In genomic region chr15:60713096-60714084, GRCh38 we compare ENCODE assay signal across 16 cellular contexts.
DNase-seq lines count a peak whose midpoint lies in the region; ATAC-seq, FAIRE-seq and TF ChIP-seq lines count a peak whose summit lies in the region.
"Had no signal": no experiment of that assay in that cellular context is flagged by ENCODE, and none has a peak within 500 bp of the region (broad histone marks: within the 10 kb centered on the region; RNA-seq: fewer than 3 reads in every experiment).

No MANE protein-coding gene starts in this region.

- H3K9me3 ChIP-seq in liver (ENCODE audit: control insufficient read depth in 4 of 4, low read length in 3 of 4) (no peaks in the 10 kb centered on the region), HepG2 (ENCODE audit: low read length) (no peaks in the 10 kb centered on the region), gastroesophageal sphincter (no peaks in the 10 kb centered on the region), aorta (ENCODE audit: control insufficient read depth, low read length) (no peaks in the 10 kb centered on the region), neuronal stem cell (replicated peaks in 1 of 2; ENCODE audit: control insufficient read depth in 2 of 2, insufficient read depth in 1 of 2, low read depth in 1 of 2, low read length in 2 of 2) (no peaks in the 10 kb centered on the region)
- H3K9me3 ChIP-seq: A549 had no signal

- CTCF ChIA-PET in HepG2 (lab: Yijun Ruan, JAX; ENCODE audit: low intra/inter-chr PET ratio, low total read pairs) = no interaction called here

- H3K27me3 Mint-ChIP-seq in nephron progenitor cell (ENCODE audit: low read depth, poor library complexity) = no peaks in the 10 kb centered on the region
- peaks cover 1% of the 10 kb centered on the region for H3K27me3 Mint-ChIP-seq in glutamatergic neuron (ENCODE audit: unreplicated experiment)
- H3K27me3 Mint-ChIP-seq: activated naive CD4-positive, alpha-beta T cell treated with anti-CD3 and anti-CD28 coated beads, Interleukin-2, amount 10 ng/mL, durations not matched to agents 7 days and 5 days; type B pancreatic cell had no signal

- ATAC-seq in HepG2 = no peak
- ATAC-seq in gastroesophageal sphincter = peak; percentile 84
- ATAC-seq in aorta (ENCODE audit: low FRiP score) = peak; percentile 76
- ATAC-seq: A549 had no signal

- no peak overlapping the region for H2AFZ ChIP-seq in HepG2 (ENCODE audit: low read length)
- no peak overlapping the region for H2AFZ ChIP-seq in neuronal stem cell (ENCODE audit: low read length)

- H3K4me1 Mint-ChIP-seq in nephron progenitor cell (peaks cover 24% of the 10 kb centered on the region), glutamatergic neuron (ENCODE audit: low read depth, unreplicated experiment) (no peaks in the 10 kb centered on the region)
- H3K4me1 Mint-ChIP-seq: activated naive CD4-positive, alpha-beta T cell treated with anti-CD3 and anti-CD28 coated beads, Interleukin-2, amount 10 ng/mL, durations not matched to agents 7 days and 5 days had no signal

- no peak overlapping the region for H2AK5ac ChIP-seq in neuronal stem cell (ENCODE audit: low read depth, low read length)

- H3K36me3 ChIP-seq in liver (ENCODE audit: control insufficient read depth in 4 of 4, insufficient read depth in 3 of 4, low read depth in 1 of 4, low read length in 3 of 4) = no peaks in the 10 kb centered on the region
- H3K36me3 ChIP-seq in HepG2 (replicated peaks in 1 of 2; ENCODE audit: control insufficient read depth in 1 of 2, insufficient read depth in 2 of 2, low read length in 2 of 2) = no peaks in the 10 kb centered on the region
- no peaks in the 10 kb centered on the region for H3K36me3 ChIP-seq in gastroesophageal sphincter
- H3K36me3 ChIP-seq in aorta (ENCODE audit: control insufficient read depth in 1 of 2, insufficient read depth in 2 of 2, low read length in 1 of 2) = peaks cover 0 to 3% of the 10 kb centered on the region in 2 donors
- H3K36me3 ChIP-seq in neuronal stem cell (replicated peaks in 1 of 2; ENCODE audit: control insufficient read depth in 2 of 2, insufficient read depth in 2 of 2, low read length in 2 of 2) = no peaks in the 10 kb centered on the region

- H4K20me1 ChIP-seq in HepG2 (ENCODE audit: insufficient read depth, low read length) = no peaks in the 10 kb centered on the region

- H3K18ac ChIP-seq in neuronal stem cell (ENCODE audit: low read length) = no peak overlapping the region

- TF ChIP-seq POLR2A in HepG2 (IDR thresholded peaks at IDR 0.05; ENCODE audit: insufficient read depth in 1 of 2, low read depth in 2 of 2, low read length in 2 of 2) = no peak
- no peak for TF ChIP-seq POLR2A in gastroesophageal sphincter (IDR thresholded peaks at IDR 0.05)

- no peak overlapping the region for H3K4ac ChIP-seq in neuronal stem cell (ENCODE audit: low read length)

- H2BK5ac ChIP-seq in neuronal stem cell (ENCODE audit: low read length) = no peak overlapping the region

- 82% methylated on average over 10 of the region's 10 CpGs for WGBS in liver
- WGBS in HepG2 (ENCODE audit: low lambda C conversion rate) = 63% methylated on average over 10 of the region's 10 CpGs
- WGBS in gastroesophageal sphincter (ENCODE audit: low coverage in 1 of 2), 2 donors = 22 to 32% methylated on average over 9 to 10 of the region's 10 CpGs
- WGBS in aorta, 2 donors = 41 to 43% methylated on average over 10 of the region's 10 CpGs
- no CpG with 5 or more reads among the region's 10 CpGs for WGBS in neuronal stem cell (ENCODE audit: extremely low coverage in 2 of 2, insufficient read length in 2 of 2, insufficient replicate concordance in 1 of 2), 2 donors

- no peak overlapping the region for H3K4me3 Mint-ChIP-seq in nephron progenitor cell
- no peak overlapping the region for H3K4me3 Mint-ChIP-seq in glutamatergic neuron (ENCODE audit: unreplicated experiment)
- H3K4me3 Mint-ChIP-seq: activated naive CD4-positive, alpha-beta T cell treated with anti-CD3 and anti-CD28 coated beads, Interleukin-2, amount 10 ng/mL, durations not matched to agents 7 days and 5 days; mesothelial cell of epicardium; type B pancreatic cell had no signal

- no peak for FAIRE-seq in HepG2 (lab: Jason Lieb, UNC)
- FAIRE-seq: A549 had no signal

- peaks cover 0 to 2% (median under 1%) of the 10 kb centered on the region in 4 donors for H3K4me1 ChIP-seq in liver (ENCODE audit: control insufficient read depth in 4 of 4, insufficient read depth in 4 of 4, low read length in 3 of 4)
- H3K4me1 ChIP-seq in HepG2 (ENCODE audit: insufficient read depth, low read length) = peaks cover 46% of the 10 kb centered on the region
- H3K4me1 ChIP-seq in gastroesophageal sphincter = peaks cover 4 to 18% (median 9%) of the 10 kb centered on the region in 3 donors
- H3K4me1 ChIP-seq in aorta (ENCODE audit: control insufficient read depth in 1 of 2, insufficient read depth in 2 of 2, low read length in 2 of 2) = no peaks in the 10 kb centered on the region
- H3K4me1 ChIP-seq in neuronal stem cell (ENCODE audit: control insufficient read depth in 2 of 2, insufficient read depth in 1 of 2, low read depth in 1 of 2, low read length in 2 of 2) = peaks cover 6 to 9% of the 10 kb centered on the region in 2 donors
- H3K4me1 ChIP-seq: A549 had no signal

- no peak overlapping the region for H3K23ac ChIP-seq in neuronal stem cell (ENCODE audit: low read depth, low read length, poor library complexity)

- H3K9ac ChIP-seq in liver (ENCODE audit: low read depth in 1 of 2, low read length in 2 of 2) (no peak overlapping the region), HepG2 (ENCODE audit: insufficient read depth, low read depth, low read length) (no peak overlapping the region), neuronal stem cell (ENCODE audit: low read depth, low read length, poor library complexity) (no peak overlapping the region)

- no peak overlapping the region for H2BK120ac ChIP-seq in neuronal stem cell (ENCODE audit: low read depth, low read length)

- no peaks in the 10 kb centered on the region for H3K79me2 ChIP-seq in HepG2 (ENCODE audit: insufficient read depth, low read length)

- no peak overlapping the region for H3K14ac ChIP-seq in neuronal stem cell (ENCODE audit: low read length)

- TF ChIP-seq CTCF in liver (IDR thresholded peaks at IDR 0.05; ENCODE audit: low read depth, low read length, missing input control) (no peak), HepG2 (CRISPR knock-in tag; IDR thresholded peaks at IDR 0.05) (no peak), gastroesophageal sphincter (IDR thresholded peaks at IDR 0.05) (no peak), nephron progenitor cell (IDR thresholded peaks at IDR 0.05) (no peak), glutamatergic neuron (IDR thresholded peaks at IDR 0.05; ENCODE audit: partially characterized antibody, unreplicated experiment) (no peak)

- in situ Hi-C loops in HepG2 (cut with HindIII; ENCODE audit: extremely low pct_ligation_motif_present, low pct_unique_long_range_greater_than_20kb) = no loop called here

- no peak overlapping the region for H4K91ac ChIP-seq in neuronal stem cell (ENCODE audit: low read depth, low read length, poor library complexity)

- H2BK15ac ChIP-seq in neuronal stem cell (ENCODE audit: low read length) = no peak overlapping the region

- no peaks in the 10 kb centered on the region for H3K79me1 ChIP-seq in neuronal stem cell (ENCODE audit: low read depth, low read length)

- H3K36me3 Mint-ChIP-seq in nephron progenitor cell (ENCODE audit: low read depth) = peaks cover 18% of the 10 kb centered on the region
- no peaks in the 10 kb centered on the region for H3K36me3 Mint-ChIP-seq in glutamatergic neuron (ENCODE audit: unreplicated experiment)
- H3K36me3 Mint-ChIP-seq: activated naive CD4-positive, alpha-beta T cell treated with anti-CD3 and anti-CD28 coated beads, Interleukin-2, amount 10 ng/mL, durations not matched to agents 7 days and 5 days; mesothelial cell of epicardium; type B pancreatic cell had no signal

- H3K27ac ChIP-seq in liver (ENCODE audit: low read depth in 1 of 2, low read length in 2 of 2) = no peak overlapping the region
- no peak overlapping the region for H3K27ac ChIP-seq in HepG2 (ENCODE audit: extremely low read length, insufficient read depth, low read length)
- H3K27ac ChIP-seq in gastroesophageal sphincter = peak overlapping the region; percentile 35 to 71 (median 58)
- peak overlapping the region in 1 of 2 donors; percentile 68 for H3K27ac ChIP-seq in aorta (ENCODE audit: low read depth in 1 of 2, low read length in 2 of 2)
- H3K27ac ChIP-seq in neuronal stem cell (replicated peaks; ENCODE audit: low read length) = no peak overlapping the region
- H3K27ac ChIP-seq: A549, skin epidermis had no signal

- H4K8ac ChIP-seq in neuronal stem cell (ENCODE audit: low read depth, low read length) = no peak overlapping the region

- DNase-seq in HepG2 (ENCODE audit: low spot score) (no peak), nephron progenitor cell (no peak), aorta (no peak), NCI-H1436 treated with DMSO at 0.1 percent for 48 hours (lab: John Stamatoyannopoulos, UW) (no peak), neuronal stem cell (ENCODE audit: low spot score) (no peak), glutamatergic neuron (no peak)
- DNase-seq: activated CD4-positive, alpha-beta T cell treated with anti-CD3 and anti-CD28 coated beads, Interleukin-2, amount 50 U/mL, for 48 hours; activated naive CD4-positive, alpha-beta T cell treated with anti-CD3 and anti-CD28 coated beads, Interleukin-2, amount 10 ng/mL, durations not matched to agents 7 days and 5 days; DMS79; Kasumi-1 had no signal

- H3K4me2 ChIP-seq in HepG2 (ENCODE audit: low read depth, low read length) = no peak overlapping the region; the same call in 1 of the 2 replicates
- no peak overlapping the region for H3K4me2 ChIP-seq in neuronal stem cell (ENCODE audit: insufficient read depth, low read length, poor library complexity, severe bottlenecking)
- H3K4me2 ChIP-seq: A549 had no signal

- TF ChIP-seq RAD21 in liver (IDR thresholded peaks at IDR 0.05) = no peak
- no peak for TF ChIP-seq RAD21 in HepG2 (CRISPR knock-in tag; IDR thresholded peaks at IDR 0.05)

- no TSS peak for BruUV-seq in HepG2 (replicated peaks; lab: Mats Ljungman, UMichigan)

- H3K9me3 Mint-ChIP-seq in nephron progenitor cell (no peaks in the 10 kb centered on the region), glutamatergic neuron (ENCODE audit: unreplicated experiment) (no peaks in the 10 kb centered on the region)
- H3K9me3 Mint-ChIP-seq: activated naive CD4-positive, alpha-beta T cell treated with anti-CD3 and anti-CD28 coated beads, Interleukin-2, amount 10 ng/mL, durations not matched to agents 7 days and 5 days; mesothelial cell of epicardium; type B pancreatic cell had no signal

- H3K27ac Mint-ChIP-seq in nephron progenitor cell (peak overlapping the region; percentile 84), glutamatergic neuron (ENCODE audit: unreplicated experiment) (no peak overlapping the region)
- H3K27ac Mint-ChIP-seq: activated naive CD4-positive, alpha-beta T cell treated with anti-CD3 and anti-CD28 coated beads, Interleukin-2, amount 10 ng/mL, durations not matched to agents 7 days and 5 days; mesothelial cell of epicardium; type B pancreatic cell had no signal

- POLR2A ChIA-PET in HepG2 (lab: Yijun Ruan, JAX) = no interaction called here

- intact Hi-C loops in HepG2 (cut with micrococcal nuclease; ENCODE audit: unreplicated experiment) = no loop called here
- intact Hi-C loops in aorta (cut with DNase I) = no loop called here

- no peak for TF ChIP-seq EP300 in HepG2 (IDR thresholded peaks at IDR 0.05; ENCODE audit: low read depth in 2 of 2, low read length in 2 of 2)
- no peak for TF ChIP-seq EP300 in HepG2 (CRISPR knock-in tag; IDR thresholded peaks at IDR 0.05; ENCODE audit: borderline replicate concordance)
- TF ChIP-seq EP300 in gastroesophageal sphincter (IDR thresholded peaks at IDR 0.05) = no peak

- H3K4me3 ChIP-seq in liver (ENCODE audit: low read depth in 1 of 3, low read length in 3 of 3) (no peak overlapping the region), HepG2 (replicated peaks in 1 of 3; ENCODE audit: insufficient read depth in 1 of 3, low read depth in 2 of 3, low read length in 3 of 3) (no peak overlapping the region), gastroesophageal sphincter (no peak overlapping the region), aorta (ENCODE audit: low read length in 2 of 2) (no peak overlapping the region), neuronal stem cell (ENCODE audit: low read length in 2 of 2) (no peak overlapping the region)
- H3K4me3 ChIP-seq: A549, skin epidermis had no signal

- no peaks in the 10 kb centered on the region for H3K27me3 ChIP-seq in liver (ENCODE audit: control insufficient read depth in 4 of 4, insufficient read depth in 4 of 4, low read length in 3 of 4)
- no peaks in the 10 kb centered on the region for H3K27me3 ChIP-seq in HepG2 (ENCODE audit: control insufficient read depth in 1 of 2, insufficient read depth in 2 of 2, low read length in 2 of 2)
- H3K27me3 ChIP-seq in gastroesophageal sphincter = no peaks in the 10 kb centered on the region
- H3K27me3 ChIP-seq in aorta (ENCODE audit: control insufficient read depth in 1 of 2, insufficient read depth in 2 of 2, low read length in 1 of 2) = no peaks in the 10 kb centered on the region
- no peaks in the 10 kb centered on the region for H3K27me3 ChIP-seq in neuronal stem cell (ENCODE audit: control insufficient read depth in 3 of 3, insufficient read depth in 3 of 3, low read depth in 1 of 3, low read length in 3 of 3)

- H2BK12ac ChIP-seq in neuronal stem cell (ENCODE audit: low read length) = no peak overlapping the region

Comparison
In these comparisons a context has a peak if more than half of its experiments do, and no peak if none do; other contexts are left out.
1. H3K27ac ChIP-seq: peak in gastroesophageal sphincter (4 of 4); none in liver (0 of 2), HepG2 (single experiment) and neuronal stem cell (single experiment).